Comparison of ENCODE assay signal across 27 cellular contexts in the genomic region with DNA sequence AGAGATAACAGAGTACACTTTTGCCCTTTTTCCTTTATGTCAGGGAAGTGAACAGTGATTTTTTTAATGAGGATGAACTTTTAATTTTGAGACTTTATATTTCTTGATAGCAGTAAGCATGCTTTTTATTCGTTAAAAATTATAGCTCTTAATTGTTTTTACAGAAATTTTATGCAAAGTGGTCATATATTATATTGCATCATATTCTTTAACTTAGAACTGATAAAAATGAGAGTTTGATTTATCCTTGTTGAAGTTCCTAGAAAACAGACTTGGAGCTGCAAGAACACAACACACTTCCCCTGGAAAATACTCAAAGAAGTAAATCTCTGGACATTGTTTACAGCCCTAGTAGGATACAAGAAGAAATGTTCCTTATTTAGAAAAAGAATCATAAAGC.
"Had no signal": no experiment of that assay in that cellular context is flagged by ENCODE, and none has a peak within 500 bp of the region (broad histone marks: within the 10 kb centered on the region; RNA-seq: fewer than 3 reads in every experiment).

No MANE protein-coding gene starts in this region.

- H3K4me3 ChIP-seq: stomach, suprapubic skin, testis, thoracic aorta, thyroid gland, tibial artery, tibial nerve, transverse colon, upper lobe of left lung, upper lobe of right lung, uterus, vagina had no signal

- H3K27me3 ChIP-seq: testis, thyroid gland, upper lobe of left lung, upper lobe of right lung, uterus, vagina had no signal

- FAIRE-seq: urothelium cell line had no signal

- DNase-seq: stimulated activated CD4-positive, alpha-beta T cell treated with anti-CD3 and anti-CD28 coated beads, Interleukin-2, amount 100 ng/mL, for 48 hours; stimulated activated CD4-positive, alpha-beta T cell treated with anti-CD3 and anti-CD28 coated beads, Interleukin-4, amount 100 ng/mL, for 1 hour; stimulated activated CD4-positive, alpha-beta T cell treated with anti-CD3 and anti-CD28 coated beads, Interleukin-4, amount 100 ng/mL, for 24 hours; stimulated activated CD4-positive, alpha-beta T cell treated with anti-CD3 and anti-CD28 coated beads, Interleukin-4, amount 100 ng/mL, for 4 hours; stimulated activated CD8-positive, alpha-beta memory T cell treated with anti-CD3 and anti-CD28 coated beads, Interleukin-4, amount 100 ng/mL, for 48 hours; stimulated activated naive B cell treated with anti-CD40 and anti-IgM and Interleukin-4, amounts not matched to agents 10 μg/mL and 1 μg/mL and 100 μg/mL, for 72 hours; stimulated activated naive CD4-positive, alpha-beta T cell; stimulated activated naive CD4-positive, alpha-beta T cell treated with Interleukin-2 at 50 U/mL for 16 hours; stimulated activated naive CD8-positive, alpha-beta T cell treated with anti-CD3 and anti-CD28 coated beads, Interleukin-15, amount 100 ng/mL, for 72 hours; stimulated activated naive CD8-positive, alpha-beta T cell treated with anti-CD3 and anti-CD28 coated beads, Interleukin-15, Interleukin-2, amounts not matched to agents 100 U/mL and 50 U/mL, for 24 hours; stomach; substantia nigra; testis; thyroid gland; tibial artery; transverse colon; trophoblast cell; upper lobe of left lung; upper lobe of right lung; uterus had no signal

- H3K36me3 ChIP-seq: stomach, suprapubic skin, thoracic aorta, thyroid gland, tibial artery, tibial nerve, transverse colon, upper lobe of left lung, upper lobe of right lung, uterus, vagina had no signal

- H3K27ac ChIP-seq: stomach, suprapubic skin, testis, thoracic aorta, thyroid gland, tibial artery, tibial nerve, transverse colon, upper lobe of left lung, upper lobe of right lung, uterus, vagina had no signal

- ATAC-seq: stimulated activated effector memory CD8-positive, alpha-beta T cell treated with anti-CD3 and anti-CD28 coated beads, Interleukin-12 subunit alpha, Interleukin-12 subunit beta, amount 100 ng/mL, for 72 hours; stimulated activated memory B cell treated with anti-CD40 and anti-IgM and Interleukin-4, amounts not matched to agents 10 μg/mL and 1 μg/mL and 100 μg/mL, for 72 hours; stimulated activated naive B cell treated with anti-CD40 and anti-IgM and Interleukin-4, amounts not matched to agents 10 μg/mL and 1 μg/mL and 100 μg/mL, for 72 hours; stimulated activated naive CD8-positive, alpha-beta T cell treated with anti-CD3 and anti-CD28 coated beads, Interleukin-15, amount 100 ng/mL, for 72 hours; stimulated activated naive CD8-positive, alpha-beta T cell treated with anti-CD3 and anti-CD28 coated beads, Interleukin-15, Interleukin-2, amounts not matched to agents 100 U/mL and 50 U/mL, for 24 hours; upper lobe of right lung had no signal

- H3K9me3 ChIP-seq: stomach, suprapubic skin, testis, thoracic aorta, thyroid gland, tibial artery, tibial nerve, transverse colon, upper lobe of left lung, upper lobe of right lung, uterus, vagina had no signal

- H3K4me1 ChIP-seq: stomach, testis, thyroid gland, tibial artery, tibial nerve, transverse colon, upper lobe of left lung, upper lobe of right lung, uterus, vagina had no signal
